Comparison of ENCODE assay signal across 11 cellular contexts in the genomic region with DNA sequence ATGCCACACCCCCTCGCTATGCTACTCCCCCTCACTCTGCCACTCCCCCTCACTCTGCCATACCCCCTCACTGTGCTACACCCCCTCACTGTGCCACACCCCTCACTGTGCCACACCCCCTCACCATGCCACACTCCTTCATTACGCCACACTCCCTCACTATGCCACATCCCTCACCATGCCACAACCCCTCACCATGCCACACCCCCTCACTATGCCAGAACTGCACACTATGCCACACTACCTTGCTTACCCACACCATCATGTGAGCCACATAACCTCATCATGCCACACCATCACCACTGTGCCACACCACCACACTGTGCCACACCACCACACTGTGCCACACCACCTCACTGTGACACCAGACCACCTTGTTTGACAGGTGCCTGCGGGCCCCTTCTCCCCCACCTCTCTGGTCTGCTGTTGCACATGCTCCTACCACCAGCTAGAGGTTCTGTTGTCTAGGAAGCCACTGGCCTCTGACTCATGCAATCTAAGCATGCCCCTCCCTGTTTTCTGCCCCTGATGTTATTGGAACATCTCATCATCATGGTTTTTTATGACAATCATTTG. TPM values are rescaled to one million over a fixed set of nuclear protein-coding genes. Genes with fewer than 3 reads are reported as not detected.
DNase-seq lines count a peak whose midpoint lies in the region; FAIRE-seq and TF ChIP-seq lines count a peak whose summit lies in the region.
"Had no signal": no experiment of that assay in that cellular context is flagged by ENCODE, and none has a peak within 500 bp of the region (broad histone marks: within the 10 kb centered on the region; RNA-seq: fewer than 3 reads in every experiment).

No MANE protein-coding gene starts in this region.

- no peaks in the 10 kb centered on the region for H3K36me3 ChIP-seq in small intestine (ENCODE audit: control insufficient read depth in 2 of 2, insufficient read depth in 2 of 2, low read length in 2 of 2)

- peaks cover 3% of the 10 kb centered on the region for H3K36me3 Mint-ChIP-seq in T-helper 2 cell treated with Interferon-gamma antibody and Interleukin-4, amounts not matched to agents 5 μg/mL and 100 μg/mL, for 36 hours (ENCODE audit: low read depth)

- H3K27me3 Mint-ChIP-seq in T-helper 2 cell treated with Interferon-gamma antibody and Interleukin-4, amounts not matched to agents 5 μg/mL and 100 μg/mL, for 36 hours (ENCODE audit: low read depth): no peaks in the 10 kb centered on the region

- H3K4me1 ChIP-seq in small intestine (ENCODE audit: control insufficient read depth in 2 of 2, insufficient read depth in 1 of 2, low read depth in 1 of 2, low read length in 1 of 2): peaks cover 0 to 2% of the 10 kb centered on the region in 2 donors

- H3K27ac Mint-ChIP-seq in T-helper 2 cell treated with Interferon-gamma antibody and Interleukin-4, amounts not matched to agents 5 μg/mL and 100 μg/mL, for 36 hours: peak overlapping the region; percentile 84

- peaks cover 66% of the 10 kb centered on the region for H3K4me1 Mint-ChIP-seq in T-helper 2 cell treated with Interferon-gamma antibody and Interleukin-4, amounts not matched to agents 5 μg/mL and 100 μg/mL, for 36 hours (ENCODE audit: low read depth)

- no peak overlapping the region for H3K4me3 ChIP-seq in epithelial cell of esophagus (ENCODE audit: low read length)
- H3K4me3 ChIP-seq in small intestine (ENCODE audit: low read depth in 1 of 2, low read length in 2 of 2): no peak overlapping the region
- no peak overlapping the region for H3K4me3 ChIP-seq in dorsolateral prefrontal cortex

- TF ChIP-seq CTCF in epithelial cell of esophagus (IDR thresholded peaks at IDR 0.05; ENCODE audit: insufficient read depth, low read depth, low read length, missing control alignments) (no peak), dorsolateral prefrontal cortex (IDR thresholded peaks at IDR 0.05 in 54 of 56, conservative IDR thresholded peaks at IDR 0.05 in 2 of 56; ENCODE audit: low read depth in 1 of 56, partially characterized antibody in 56 of 56) (no peak)

- H3K4me3 Mint-ChIP-seq in T-helper 2 cell treated with Interferon-gamma antibody and Interleukin-4, amounts not matched to agents 5 μg/mL and 100 μg/mL, for 36 hours: peak overlapping the region; percentile 47

- no peak for FAIRE-seq in small intestine (lab: Jason Lieb, UNC)
- FAIRE-seq: A204.1 had no signal

- no peaks in the 10 kb centered on the region for H3K9me3 Mint-ChIP-seq in T-helper 2 cell treated with Interferon-gamma antibody and Interleukin-4, amounts not matched to agents 5 μg/mL and 100 μg/mL, for 36 hours

- DNase-seq in DMS79 treated with DMSO at 0.1 percent for 48 hours (lab: John Stamatoyannopoulos, UW): peak; percentile 11
- no peak for DNase-seq in DMS79 (lab: John Stamatoyannopoulos, UW)
- peak; percentile 31 for DNase-seq in T-helper 2 cell treated with Interferon-gamma antibody and Interleukin-4, amounts not matched to agents 5 μg/mL and 100 μg/mL, for 36 hours (ENCODE audit: low spot score)
- peak; percentile 79 for DNase-seq in epithelial cell of esophagus (ENCODE audit: low read depth)
- DNase-seq in small intestine: peak; percentile 19
- no peak for DNase-seq in NCI-H1092 treated with DMSO at 0.1 percent for 48 hours (lab: John Stamatoyannopoulos, UW)
- DNase-seq in NCI-H1417 (lab: John Stamatoyannopoulos, UW): no peak
- no peak for DNase-seq in dorsolateral prefrontal cortex
- DNase-seq: cerebellar nuclear complex, left cardiac atrium had no signal

- peak overlapping the region in 1 of 2 donors; percentile 20 for H3K27ac ChIP-seq in small intestine (ENCODE audit: low read depth in 1 of 2, low read length in 1 of 2)
- H3K27ac ChIP-seq in dorsolateral prefrontal cortex: no peak overlapping the region

- H3K27me3 ChIP-seq in small intestine (ENCODE audit: control insufficient read depth in 2 of 2, insufficient read depth in 2 of 2, low read length in 2 of 2): no peaks in the 10 kb centered on the region
- H3K27me3 ChIP-seq in dorsolateral prefrontal cortex: no peaks in the 10 kb centered on the region

- H3K9me3 ChIP-seq in small intestine (ENCODE audit: control insufficient read depth, low read depth): no peaks in the 10 kb centered on the region

- WGBS in small intestine, 3 donors: 76 to 92% (median 89%) methylated on average over 3 of the region's 3 CpGs

- intact Hi-C loops in dorsolateral prefrontal cortex (cut with DNase I): no loop called here

RNA-seq across cellular contexts. Expression of gene MARCHF4, which starts 22.0 kb away (rescaled TPM):
- polyA plus RNA-seq in small intestine: under 1 TPM in 2 of 3 donors, not detected in 1; 0.27 to 0.82 TPM
- total RNA-seq in dorsolateral prefrontal cortex: 10 to 100 TPM in 26 of 120 experiments, 1 to 10 TPM in 94; 2.2 to 16.2 (median 8.2) TPM

Comparison
In these comparisons a context has a peak if more than half of its experiments do, and no peak if none do; other contexts are left out.
1. DNase-seq: peak in DMS79 treated with DMSO at 0.1 percent for 48 hours (single experiment), T-helper 2 cell treated with Interferon-gamma antibody and Interleukin-4, amounts not matched to agents 5 μg/mL and 100 μg/mL, for 36 hours (single experiment), epithelial cell of esophagus (single experiment) and small intestine (single experiment); none in DMS79 (single experiment), NCI-H1092 treated with DMSO at 0.1 percent for 48 hours (single experiment), NCI-H1417 (0 of 3) and dorsolateral prefrontal cortex (0 of 10).